In genomic region chr3:97764186-97765055, GRCh38 we compare ENCODE assay signal across 1 cellular context.
TF ChIP-seq lines count a peak whose summit lies in the region.

ARL6 (plus strand) TSS chr3:97764758; CDS start chr3:97768108, 3,350 bp downstream.

TF ChIP-seq in HepG2, 621 proteins besides CTCF, POLR2A, EP300 and RAD21 (continued from another document and continues in another):
- TF ChIP-seq ZNF318 (CRISPR knock-in tag; IDR thresholded peaks at IDR 0.05) (no peak), CCAR2 (optimal IDR thresholded peaks at IDR 0.05; ENCODE audit: low read depth, low read length) (no peak), JUNB (CRISPR knock-in tag; IDR thresholded peaks at IDR 0.05; ENCODE audit: borderline replicate concordance) (no peak), ZNF260 (CRISPR knock-in tag; IDR thresholded peaks at IDR 0.05; ENCODE audit: borderline replicate concordance, low read depth) (no peak), CEBPZ (IDR thresholded peaks at IDR 0.05; ENCODE audit: low read length) (no peak), HMG20B (CRISPR knock-in tag; conservative IDR thresholded peaks at IDR 0.05) (no peak; the same call in 1 of the 2 replicates), SOX6 (IDR thresholded peaks at IDR 0.05) (no peak), SOX6 (CRISPR knock-in tag; IDR thresholded peaks at IDR 0.05) (peak; percentile 48; the same call in 1 of the 2 replicates), TBX2 (CRISPR knock-in tag; IDR thresholded peaks at IDR 0.05; ENCODE audit: borderline replicate concordance) (no peak; the same call in 1 of the 2 replicates), KLF13 (CRISPR knock-in tag; IDR thresholded peaks at IDR 0.05) (no peak), SP5 (CRISPR knock-in tag; IDR thresholded peaks at IDR 0.05; ENCODE audit: borderline replicate concordance, low read depth) (no peak), JDP2 (CRISPR knock-in tag; IDR thresholded peaks at IDR 0.05; ENCODE audit: borderline replicate concordance) (no peak), ZNF768 (CRISPR knock-in tag; IDR thresholded peaks at IDR 0.05) (peak; percentile 82), ZC3H4 (CRISPR knock-in tag; IDR thresholded peaks at IDR 0.05; ENCODE audit: borderline replicate concordance) (no peak), NR2C2 (CRISPR knock-in tag; IDR thresholded peaks at IDR 0.05; ENCODE audit: borderline replicate concordance) (peak; percentile 59; the same call in 1 of the 2 replicates), GFI1 (CRISPR knock-in tag; IDR thresholded peaks at IDR 0.05; ENCODE audit: borderline replicate concordance) (no peak; the same call in 1 of the 2 replicates), MAFK (conservative IDR thresholded peaks at IDR 0.05 in 1 of 2, IDR thresholded peaks at IDR 0.05 in 1 of 2; ENCODE audit: low read length in 2 of 2) (no peak), MYC (CRISPR knock-in tag; IDR thresholded peaks at IDR 0.05; ENCODE audit: borderline replicate concordance) (peak; percentile 84), ZNF160 (CRISPR knock-in tag; IDR thresholded peaks at IDR 0.05) (no peak), PRPF4 (IDR thresholded peaks at IDR 0.05; ENCODE audit: low read depth, low read length, poor library complexity, severe bottlenecking) (no peak), NR2F2 (IDR thresholded peaks at IDR 0.05; ENCODE audit: borderline replicate concordance, low read depth) (no peak), TEAD3 (CRISPR knock-in tag; optimal IDR thresholded peaks at IDR 0.05; ENCODE audit: borderline replicate concordance) (no peak), STAT5B (CRISPR knock-in tag; IDR thresholded peaks at IDR 0.05) (no peak), PHF5A (CRISPR knock-in tag; IDR thresholded peaks at IDR 0.05; ENCODE audit: low read depth, unreplicated experiment) (no peak), SNAI1 (CRISPR knock-in tag; IDR thresholded peaks at IDR 0.05; ENCODE audit: borderline replicate concordance) (no peak), ZNF512 (CRISPR knock-in tag; IDR thresholded peaks at IDR 0.05) (no peak), TBP (CRISPR knock-in tag; IDR thresholded peaks at IDR 0.05) (no peak), STAT6 (CRISPR knock-in tag; IDR thresholded peaks at IDR 0.05; ENCODE audit: borderline replicate concordance) (no peak; the same call in 1 of the 2 replicates), RFX5 (IDR thresholded peaks at IDR 0.05; ENCODE audit: low read depth, low read length) (peak; percentile 31; the same call in 1 of the 2 replicates), ZNF432 (CRISPR knock-in tag; IDR thresholded peaks at IDR 0.05; ENCODE audit: borderline replicate concordance) (no peak), ZNF646 (CRISPR knock-in tag; IDR thresholded peaks at IDR 0.05) (no peak), ZNF616 (CRISPR knock-in tag; IDR thresholded peaks at IDR 0.05; ENCODE audit: low read depth) (no peak), ZNF552 (CRISPR knock-in tag; IDR thresholded peaks at IDR 0.05; ENCODE audit: borderline replicate concordance) (no peak), ZNF510 (CRISPR knock-in tag; IDR thresholded peaks at IDR 0.05; ENCODE audit: low read depth) (no peak), REXO4 (CRISPR knock-in tag; IDR thresholded peaks at IDR 0.05; ENCODE audit: borderline replicate concordance) (no peak), RAD51 (IDR thresholded peaks at IDR 0.05; ENCODE audit: borderline replicate concordance) (no peak), NKX3-1 (CRISPR knock-in tag; IDR thresholded peaks at IDR 0.05) (no peak), TCF7 (IDR thresholded peaks at IDR 0.05; ENCODE audit: low read depth) (no peak), ZNF703 (CRISPR knock-in tag; IDR thresholded peaks at IDR 0.05; ENCODE audit: borderline replicate concordance) (no peak), NFE2 (CRISPR knock-in tag; IDR thresholded peaks at IDR 0.05) (no peak), HDAC1 (CRISPR knock-in tag; IDR thresholded peaks at IDR 0.05) (peak; percentile 92; the same call in 1 of the 2 replicates), ZNF549 (CRISPR knock-in tag; IDR thresholded peaks at IDR 0.05) (no peak)
